4 cellular contexts compared by ENCODE assay signal in genomic region chr17:27745207-27745830, GRCh38. TPM values are rescaled to one million over a fixed set of nuclear protein-coding genes. Genes with fewer than 3 reads are reported as not detected.
"Had no signal": no experiment of that assay in that cellular context is flagged by ENCODE, and none has a peak within 500 bp of the region (broad histone marks: within the 10 kb centered on the region; RNA-seq: fewer than 3 reads in every experiment).

No MANE protein-coding gene starts in this region.

RNA-seq across cellular contexts. Expression of gene NOS2, which starts 55.0 kb away (rescaled TPM):
- total RNA-seq: K562, M059J, OCI-LY7, PC-3 had no signal
